Comparison of ENCODE assay signal across 11 cellular contexts in genomic region chr1:36279110-36279788, GRCh38. TPM values are rescaled to one million over a fixed set of nuclear protein-coding genes. Genes with fewer than 3 reads are reported as not detected.
DNase-seq lines count a peak whose midpoint lies in the region; ATAC-seq and TF ChIP-seq lines count a peak whose summit lies in the region.
"Had no signal": no experiment of that assay in that cellular context is flagged by ENCODE, and none has a peak within 500 bp of the region (broad histone marks: within the 10 kb centered on the region; RNA-seq: fewer than 3 reads in every experiment).

No MANE protein-coding gene starts in this region.

- H3K27me3 ChIP-seq in SK-N-SH (ENCODE audit: insufficient read depth) (no peaks in the 10 kb centered on the region), sigmoid colon (no peaks in the 10 kb centered on the region), hepatocyte (no peaks in the 10 kb centered on the region)

- H3K4me2 ChIP-seq in SK-N-SH (no peak overlapping the region), hepatocyte (no peak overlapping the region)

- no peak for TF ChIP-seq POLR2A in sigmoid colon (IDR thresholded peaks at IDR 0.05)

- H3K9me3 ChIP-seq in SK-N-SH (no peaks in the 10 kb centered on the region), sigmoid colon (no peaks in the 10 kb centered on the region), hepatocyte (ENCODE audit: low read depth) (no peaks in the 10 kb centered on the region)
- H3K9me3 ChIP-seq: mucosa of descending colon had no signal

- TF ChIP-seq CTCF in SK-N-SH (IDR thresholded peaks at IDR 0.05) (no peak), sigmoid colon (IDR thresholded peaks at IDR 0.05) (no peak), hepatocyte (IDR thresholded peaks at IDR 0.05; ENCODE audit: poor library complexity) (no peak)

- H3K9me2 ChIP-seq in SK-N-SH (no peaks in the 10 kb centered on the region), hepatocyte (replicated peaks; ENCODE audit: insufficient read depth) (no peaks in the 10 kb centered on the region)

- no peaks in the 10 kb centered on the region for H3K27me3 Mint-ChIP-seq in activated T-helper 17 cell treated with anti-CD3 and anti-CD28 coated beads, Interleukin-2, amount 50 U/mL, for 72 hours

- no peak for TF ChIP-seq RAD21 in SK-N-SH (IDR thresholded peaks at IDR 0.05; ENCODE audit: low read length)

- H3K27ac Mint-ChIP-seq in activated T-helper 17 cell treated with anti-CD3 and anti-CD28 coated beads, Interleukin-2, amount 50 U/mL, for 72 hours: peak overlapping the region; percentile 81

- POLR2A ChIA-PET in SK-N-SH (lab: Yijun Ruan, JAX): no interaction called here

- H4K20me1 ChIP-seq in SK-N-SH (ENCODE audit: insufficient read depth): peaks cover 72% of the 10 kb centered on the region
- peaks cover 14% of the 10 kb centered on the region for H4K20me1 ChIP-seq in hepatocyte (ENCODE audit: insufficient read depth, poor library complexity, severe bottlenecking)

- H3K36me3 ChIP-seq in SK-N-SH (replicated peaks in 1 of 2; ENCODE audit: control insufficient read depth in 1 of 2, insufficient read depth in 2 of 2, low read length in 1 of 2): peaks cover 12 to 28% of the 10 kb centered on the region in 2 experiments
- peaks cover 0 to 19% (median 5%) of the 10 kb centered on the region in 4 donors for H3K36me3 ChIP-seq in sigmoid colon
- no peaks in the 10 kb centered on the region for H3K36me3 ChIP-seq in hepatocyte (replicated peaks; ENCODE audit: insufficient read depth, low read depth)

- no peaks in the 10 kb centered on the region for H3K9me3 Mint-ChIP-seq in activated T-helper 17 cell treated with anti-CD3 and anti-CD28 coated beads, Interleukin-2, amount 50 U/mL, for 72 hours

- H3K4me3 ChIP-seq in SK-N-SH (ENCODE audit: low read depth in 2 of 2, low read length in 1 of 2) (no peak overlapping the region), sigmoid colon (no peak overlapping the region), hepatocyte (no peak overlapping the region)
- H3K4me3 ChIP-seq: mucosa of descending colon had no signal

- no peak for DNase-seq in SK-N-SH
- DNase-seq in Right ventricle myocardium superior: no peak
- no peak for DNase-seq in sigmoid colon
- DNase-seq in hepatocyte (ENCODE audit: low spot score): no peak
- no peak for DNase-seq in activated CD8-positive, alpha-beta memory T cell treated with anti-CD3 and anti-CD28 coated beads for 24 hours
- DNase-seq in SIG-M5 (lab: John Stamatoyannopoulos, UW): no peak
- DNase-seq: EL, glutamatergic neuron, mucosa of descending colon had no signal

- H3K36me3 Mint-ChIP-seq in activated T-helper 17 cell treated with anti-CD3 and anti-CD28 coated beads, Interleukin-2, amount 50 U/mL, for 72 hours (ENCODE audit: low read depth): peaks cover 51% of the 10 kb centered on the region

- CTCF ChIA-PET in SK-N-SH (lab: Yijun Ruan, JAX): interaction anchor here (0.6 to 0.8 kb wide), 2 partner anchors 19 to 130 kb away, joined by 3 to 4 read pairs; partner anchors contain the start of gene TRAPPC3

- no peak for TF ChIP-seq EP300 in SK-N-SH (IDR thresholded peaks at IDR 0.05; ENCODE audit: borderline replicate concordance in 1 of 2, low read depth in 1 of 2, low read length in 1 of 2)
- TF ChIP-seq EP300 in sigmoid colon (IDR thresholded peaks at IDR 0.05): no peak

- peaks cover 39% of the 10 kb centered on the region for H3F3A ChIP-seq in SK-N-SH (replicated peaks; ENCODE audit: insufficient read depth)

- H3K27ac ChIP-seq in SK-N-SH (ENCODE audit: low read depth in 2 of 2, low read length in 1 of 2): peak overlapping the region in 1 of 2 experiments; percentile 20; a peak in 2 of 4 replicates
- peak overlapping the region; percentile 36 to 68 (median 57) for H3K27ac ChIP-seq in sigmoid colon
- H3K27ac ChIP-seq in hepatocyte: no peak overlapping the region

- ATAC-seq in SK-N-SH treated with all-trans-retinoic acid at 6 μM for 48 hours (0 out of 3 replicates have a peak, but pooled peaks have one; percentile 24), Right ventricle myocardium superior (ENCODE audit: poor library complexity) (peak; percentile 71)
- no peak for ATAC-seq in activated T-helper 17 cell treated with anti-CD3 and anti-CD28 coated beads, Interleukin-2, amount 50 U/mL, for 72 hours (replicated peaks)
- ATAC-seq: mucosa of descending colon had no signal

- H2AFZ ChIP-seq in SK-N-SH (ENCODE audit: low read depth): no peak overlapping the region
- H2AFZ ChIP-seq in hepatocyte: no peak overlapping the region

- H3K4me1 ChIP-seq in SK-N-SH (ENCODE audit: control insufficient read depth in 1 of 2, insufficient read depth in 2 of 2, low read depth in 1 of 2, low read length in 1 of 2): peaks cover 0 to 18% of the 10 kb centered on the region in 2 experiments; a peak in 3 of 4 replicates
- H3K4me1 ChIP-seq in sigmoid colon: peaks cover 0 to 57% (median 34%) of the 10 kb centered on the region in 4 donors
- H3K4me1 ChIP-seq in hepatocyte (ENCODE audit: insufficient read depth): no peaks in the 10 kb centered on the region

- H3K4me3 Mint-ChIP-seq in activated T-helper 17 cell treated with anti-CD3 and anti-CD28 coated beads, Interleukin-2, amount 50 U/mL, for 72 hours: peak overlapping the region; percentile 37

- peaks cover 16% of the 10 kb centered on the region for H3K4me1 Mint-ChIP-seq in activated T-helper 17 cell treated with anti-CD3 and anti-CD28 coated beads, Interleukin-2, amount 50 U/mL, for 72 hours

- WGBS in SK-N-SH (ENCODE audit: low lambda C conversion rate): 60% methylated on average over 2 of the region's 2 CpGs
- WGBS in sigmoid colon, 2 donors: 55 to 69% methylated on average over 2 of the region's 2 CpGs
- 76% methylated on average over 2 of the region's 2 CpGs for WGBS in hepatocyte (ENCODE audit: low lambda C conversion rate, missing lambda C conversion rate)

- intact Hi-C loops in Right ventricle myocardium superior (cut with DNase I): no loop called here
- intact Hi-C loops in sigmoid colon (cut with DNase I): no loop called here

- H3K79me2 ChIP-seq in SK-N-SH (ENCODE audit: insufficient read depth) (peaks cover 83% of the 10 kb centered on the region), hepatocyte (peaks cover 69% of the 10 kb centered on the region)

- no peak overlapping the region for H3K9ac ChIP-seq in SK-N-SH

TF ChIP-seq in SK-N-SH treated with all-trans-retinoic acid at 6 μM for 48 hours, 23 proteins besides CTCF, POLR2A, EP300 and RAD21 (continues in another document):
- TF ChIP-seq ZNF70 (CRISPR knock-in tag; IDR thresholded peaks at IDR 0.05): no peak
- TF ChIP-seq, protein P1, sequence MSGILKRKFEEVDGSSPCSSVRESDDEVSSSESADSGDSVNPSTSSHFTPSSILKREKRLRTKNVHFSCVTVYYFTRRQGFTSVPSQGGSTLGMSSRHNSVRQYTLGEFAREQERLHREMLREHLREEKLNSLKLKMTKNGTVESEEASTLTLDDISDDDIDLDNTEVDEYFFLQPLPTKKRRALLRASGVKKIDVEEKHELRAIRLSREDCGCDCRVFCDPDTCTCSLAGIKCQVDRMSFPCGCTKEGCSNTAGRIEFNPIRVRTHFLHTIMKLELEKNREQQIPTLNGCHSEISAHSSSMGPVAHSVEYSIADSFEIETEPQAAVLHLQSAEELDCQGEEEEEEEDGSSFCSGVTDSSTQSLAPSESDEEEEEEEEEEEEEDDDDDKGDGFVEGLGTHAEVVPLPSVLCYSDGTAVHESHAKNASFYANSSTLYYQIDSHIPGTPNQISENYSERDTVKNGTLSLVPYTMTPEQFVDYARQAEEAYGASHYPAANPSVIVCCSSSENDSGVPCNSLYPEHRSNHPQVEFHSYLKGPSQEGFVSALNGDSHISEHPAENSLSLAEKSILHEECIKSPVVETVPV (CRISPR knock-in tag; IDR thresholded peaks at IDR 0.05): no peak

TF ChIP-seq in SK-N-SH, 30 proteins besides CTCF, POLR2A, EP300 and RAD21 (continues in another document):
- no peak for TF ChIP-seq CHD2 (IDR thresholded peaks at IDR 0.05; ENCODE audit: low read length, partially characterized antibody)
- TF ChIP-seq, protein P2, sequence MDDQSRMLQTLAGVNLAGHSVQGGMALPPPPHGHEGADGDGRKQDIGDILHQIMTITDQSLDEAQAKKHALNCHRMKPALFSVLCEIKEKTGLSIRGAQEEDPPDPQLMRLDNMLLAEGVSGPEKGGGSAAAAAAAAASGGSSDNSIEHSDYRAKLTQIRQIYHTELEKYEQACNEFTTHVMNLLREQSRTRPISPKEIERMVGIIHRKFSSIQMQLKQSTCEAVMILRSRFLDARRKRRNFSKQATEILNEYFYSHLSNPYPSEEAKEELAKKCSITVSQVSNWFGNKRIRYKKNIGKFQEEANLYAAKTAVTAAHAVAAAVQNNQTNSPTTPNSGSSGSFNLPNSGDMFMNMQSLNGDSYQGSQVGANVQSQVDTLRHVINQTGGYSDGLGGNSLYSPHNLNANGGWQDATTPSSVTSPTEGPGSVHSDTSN (IDR thresholded peaks at IDR 0.05): no peak
- TF ChIP-seq TEAD4 (IDR thresholded peaks at IDR 0.05; ENCODE audit: borderline replicate concordance, insufficient read depth): no peak

RNA-seq across cellular contexts. Expression of gene SH3D21, which starts 26.9 kb away (rescaled TPM):
- 1.6 and 1.8 TPM in 2 replicates for polyA plus RNA-seq in SK-N-SH (2012; rRNA removed)
- 0.18 and 0.41 TPM in 2 replicates for polyA plus RNA-seq in SK-N-SH (2012; cell fraction: cytosol; rRNA removed)
- polyA plus RNA-seq in SK-N-SH (2012; cell fraction: nucleus; rRNA removed): 11.4 and 16.6 TPM in 2 replicates
- 100 to 1,000 TPM in 1 of 2 donors, 10 to 100 TPM in 1; 24.4 to 245 TPM for total RNA-seq in activated T-helper 17 cell treated with anti-CD3 and anti-CD28 coated beads, Interleukin-2, amount 50 U/mL, for 72 hours
- total RNA-seq in Right ventricle myocardium superior: 1.3 TPM
- 1 to 10 TPM in 2 of 4 donors, under 1 TPM in 2; 0.16 to 3.0 (median 1.0) TPM for total RNA-seq in sigmoid colon
- 1 to 10 TPM; 1.8 to 7.4 (median 5.8) TPM for polyA plus RNA-seq in sigmoid colon
- 2.9 and 4.6 TPM in 2 replicates for total RNA-seq in hepatocyte
- 2.6 and 4.7 TPM in 2 replicates for polyA plus RNA-seq in hepatocyte

RNA-seq across cellular contexts. Expression of gene EVA1B, which starts 44.2 kb away (rescaled TPM):
- 34.1 and 38.9 TPM in 2 replicates for polyA plus RNA-seq in SK-N-SH (2012; rRNA removed)
- 18.8 and 34.7 TPM in 2 replicates for polyA plus RNA-seq in SK-N-SH (2012; cell fraction: cytosol; rRNA removed)
- 15.4 and 32.2 TPM in 2 replicates for polyA plus RNA-seq in SK-N-SH (2012; cell fraction: nucleus; rRNA removed)
- total RNA-seq in activated T-helper 17 cell treated with anti-CD3 and anti-CD28 coated beads, Interleukin-2, amount 50 U/mL, for 72 hours: 1 to 10 TPM; 2.5 to 5.6 TPM
- 10.8 TPM for total RNA-seq in Right ventricle myocardium superior
- total RNA-seq in sigmoid colon: 100 to 1,000 TPM in 1 of 4 donors, 10 to 100 TPM in 3; 46.7 to 102 (median 71.0) TPM
- polyA plus RNA-seq in sigmoid colon: 10 to 100 TPM in 2 of 3 donors, 1 to 10 TPM in 1; 5.8 to 18.0 (median 17.2) TPM
- 67.2 and 82.2 TPM in 2 replicates for total RNA-seq in hepatocyte
- 67.1 and 68.7 TPM in 2 replicates for polyA plus RNA-seq in hepatocyte

RNA-seq across cellular contexts. Expression of gene THRAP3, which starts 55.0 kb away (rescaled TPM):
- polyA plus RNA-seq in SK-N-SH (2012; rRNA removed) (33.7 and 46.1 TPM in 2 replicates), sigmoid colon (10 to 100 TPM; 25.4 to 52.0 (median 30.6) TPM), hepatocyte (45.8 and 50.0 TPM in 2 replicates)
- 34.8 and 38.8 TPM in 2 replicates for polyA plus RNA-seq in SK-N-SH (2012; cell fraction: cytosol; rRNA removed)
- polyA plus RNA-seq in SK-N-SH (2012; cell fraction: nucleus; rRNA removed): 18.0 and 38.3 TPM in 2 replicates
- total RNA-seq in activated T-helper 17 cell treated with anti-CD3 and anti-CD28 coated beads, Interleukin-2, amount 50 U/mL, for 72 hours: 100 to 1,000 TPM; 115 to 152 TPM
- total RNA-seq in Right ventricle myocardium superior (57.6 TPM), sigmoid colon (100 to 1,000 TPM in 1 of 4 donors, 10 to 100 TPM in 3; 77.8 to 104 (median 89.9) TPM), hepatocyte (82.7 and 84.6 TPM in 2 replicates)
